ENCODE assay signal across 8 cellular contexts in genomic region chr5:32312194-32312681, GRCh38. TPM values are rescaled to one million over a fixed set of nuclear protein-coding genes. Genes with fewer than 3 reads are reported as not detected.
A peak's percentile ranks its signal among the peaks of the same experiment; 100 is the strongest.
DNase-seq lines count a peak whose midpoint lies in the region; ATAC-seq, FAIRE-seq and TF ChIP-seq lines count a peak whose summit lies in the region.

No MANE protein-coding gene starts in this region.

- peak overlapping the region; percentile 65 for H3K27ac Mint-ChIP-seq in activated naive CD8-positive, alpha-beta T cell treated with anti-CD3 and anti-CD28 coated beads for 36 hours
- H3K27ac Mint-ChIP-seq in glutamatergic neuron (ENCODE audit: unreplicated experiment) (peak overlapping the region; percentile 57), osteocyte (ENCODE audit: unreplicated experiment) (peak overlapping the region; percentile 90)

- DNase-seq in C1 segment of cervical spinal cord (lab: John Stamatoyannopoulos, UW) (peak in 11 of 14 donors; percentile 11 to 66 (median 44)), RCC 7860 (ENCODE audit: low spot score) (peak; percentile 36), glutamatergic neuron (peak; percentile 74), osteocyte (ENCODE audit: extremely low spot score, unreplicated experiment) (peak; percentile 87), ureter (ENCODE audit: low spot score) (peak; percentile 65)
- peak; percentile 59 for DNase-seq in activated naive CD8-positive, alpha-beta T cell treated with anti-CD3 and anti-CD28 coated beads for 36 hours

- H3K27me3 Mint-ChIP-seq in activated naive CD8-positive, alpha-beta T cell treated with anti-CD3 and anti-CD28 coated beads for 36 hours, result no peaks in the 10 kb centered on the region
- H3K27me3 Mint-ChIP-seq in glutamatergic neuron (ENCODE audit: unreplicated experiment) (peaks cover 2% of the 10 kb centered on the region), osteocyte (ENCODE audit: unreplicated experiment) (no peaks in the 10 kb centered on the region)

- H3K9me3 Mint-ChIP-seq in activated naive CD8-positive, alpha-beta T cell treated with anti-CD3 and anti-CD28 coated beads for 36 hours, result no peaks in the 10 kb centered on the region
- H3K9me3 Mint-ChIP-seq in glutamatergic neuron (ENCODE audit: unreplicated experiment) (peaks cover 6% of the 10 kb centered on the region), osteocyte (ENCODE audit: unreplicated experiment) (no peaks in the 10 kb centered on the region)

- peaks cover 21% of the 10 kb centered on the region for H3K36me3 Mint-ChIP-seq in activated naive CD8-positive, alpha-beta T cell treated with anti-CD3 and anti-CD28 coated beads for 36 hours
- H3K36me3 Mint-ChIP-seq in glutamatergic neuron (ENCODE audit: unreplicated experiment) (no peaks in the 10 kb centered on the region), osteocyte (ENCODE audit: unreplicated experiment) (peaks cover 7% of the 10 kb centered on the region)

- peaks cover 33% of the 10 kb centered on the region for H3K4me1 Mint-ChIP-seq in activated naive CD8-positive, alpha-beta T cell treated with anti-CD3 and anti-CD28 coated beads for 36 hours
- peaks cover 18% of the 10 kb centered on the region for H3K4me1 Mint-ChIP-seq in glutamatergic neuron (ENCODE audit: low read depth, unreplicated experiment)
- peaks cover 23% of the 10 kb centered on the region for H3K4me1 Mint-ChIP-seq in osteocyte (ENCODE audit: unreplicated experiment)

- FAIRE-seq in RCC 7860 (lab: Jason Lieb, UNC), result no peak

- TF ChIP-seq CTCF in glutamatergic neuron (IDR thresholded peaks at IDR 0.05; ENCODE audit: partially characterized antibody, unreplicated experiment) (no peak), osteocyte (IDR thresholded peaks at IDR 0.05) (no peak)

- H3K4me3 Mint-ChIP-seq in activated naive CD8-positive, alpha-beta T cell treated with anti-CD3 and anti-CD28 coated beads for 36 hours, result peak overlapping the region; percentile 89
- H3K4me3 Mint-ChIP-seq in glutamatergic neuron (ENCODE audit: unreplicated experiment) (peak overlapping the region; percentile 88), osteocyte (ENCODE audit: unreplicated experiment) (peak overlapping the region; percentile 84)

- ATAC-seq in GM19324 (IDR thresholded peaks at IDR 0.05; ENCODE audit: low FRiP score, unreplicated experiment) (peak; percentile 35), HG03457 (IDR thresholded peaks at IDR 0.05; ENCODE audit: unreplicated experiment) (peak; percentile 19)

RNA-seq across cellular contexts. Expression of gene MTMR12, which starts 0.5 kb away (rescaled TPM):
- total RNA-seq in activated naive CD8-positive, alpha-beta T cell treated with anti-CD3 and anti-CD28 coated beads for 36 hours, result 10 to 100 TPM; 24.0 to 24.9 TPM
- total RNA-seq in glutamatergic neuron (ENCODE audit: unreplicated experiment), result 25.6 TPM
- total RNA-seq in osteocyte, result 19.6 and 23.4 TPM in 2 replicates
- 33.4 TPM for total RNA-seq in ureter

Comparison
In these comparisons a context has a peak if more than half of its experiments do, and no peak if none do; other contexts are left out.
1. Peak in every context shown above with its lines: DNase-seq and ATAC-seq.
2. DNase-seq: peak in every context shown above with its lines; median percentile 87 in osteocyte; 74 in glutamatergic neuron; 65 in ureter; 59 in activated naive CD8-positive, alpha-beta T cell treated with anti-CD3 and anti-CD28 coated beads for 36 hours; 44 in C1 segment of cervical spinal cord; 36 in RCC 7860.